6 cellular contexts compared by ENCODE assay signal in genomic region chr7:42409296-42409695, GRCh38.
"Had no signal": no experiment of that assay in that cellular context is flagged by ENCODE, and none has a peak within 500 bp of the region (broad histone marks: within the 10 kb centered on the region; RNA-seq: fewer than 3 reads in every experiment).

No MANE protein-coding gene starts in this region.

- H3K4me3 ChIP-seq: GM23248, K562 had no signal

- DNase-seq: GM23248, H9, HCEC 1CT, IMR-90, KG1 had no signal

- H3K9me3 Mint-ChIP-seq: H9 had no signal

- H3K9ac ChIP-seq: GM23248 had no signal

- H3K27ac Mint-ChIP-seq: H9 had no signal

- H2AFZ ChIP-seq: GM23248 had no signal

- ATAC-seq: K562 had no signal

- H3K27ac ChIP-seq: GM23248 had no signal

- H3K4me3 Mint-ChIP-seq: H9 had no signal
